14 cellular contexts compared by ENCODE assay signal in the genomic region with DNA sequence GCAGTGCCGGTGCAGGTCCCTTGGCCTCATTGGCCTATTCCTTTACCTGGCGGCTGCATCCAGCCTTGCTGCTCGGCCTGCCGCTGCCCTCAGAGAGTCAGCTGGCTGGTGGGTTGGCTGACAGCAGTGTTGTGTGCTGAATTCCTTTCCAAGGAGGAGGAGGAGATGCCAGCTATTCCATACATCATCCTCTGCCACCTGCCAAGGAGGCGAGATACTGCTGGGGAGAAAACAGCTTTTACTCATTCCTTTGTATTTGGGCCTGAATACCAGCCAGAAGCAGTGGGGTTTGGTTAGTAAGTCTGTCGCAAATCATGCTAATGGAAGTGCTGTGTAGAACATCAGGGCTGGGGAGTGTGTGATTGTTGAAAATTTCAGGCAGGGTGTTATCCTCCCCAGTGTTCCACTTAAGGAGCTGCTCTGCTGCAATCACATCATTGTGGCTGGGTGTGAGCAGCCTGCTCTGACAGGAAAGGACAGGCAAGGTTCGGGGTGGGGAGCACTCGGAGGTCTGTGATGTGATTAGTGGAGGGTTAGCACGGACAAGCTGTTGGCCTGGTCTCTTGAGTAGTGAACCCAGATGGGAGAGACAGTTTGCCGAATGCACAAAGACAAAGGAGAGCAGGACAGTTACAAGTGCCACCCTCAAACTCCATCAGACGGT.
DNase-seq lines count a peak whose midpoint lies in the region; ATAC-seq, FAIRE-seq and TF ChIP-seq lines count a peak whose summit lies in the region.
"Had no signal": no experiment of that assay in that cellular context is flagged by ENCODE, and none has a peak within 500 bp of the region (broad histone marks: within the 10 kb centered on the region; RNA-seq: fewer than 3 reads in every experiment).

No MANE protein-coding gene starts in this region.

- TF ChIP-seq POLR2A in H1 (IDR thresholded peaks at IDR 0.05; ENCODE audit: control extremely low read depth in 1 of 2, low read depth in 2 of 2, low read length in 2 of 2) = no peak

- H3K4ac ChIP-seq in H1 (replicated peaks; ENCODE audit: insufficient read length, low read depth, low read length) = peak overlapping the region; percentile 10

- H2BK5ac ChIP-seq in H1 (ENCODE audit: low read depth, low read length) = no peak overlapping the region; the same call in 1 of the 2 replicates

- no peak for TF ChIP-seq CTCF in AG10803 (conservative IDR thresholded peaks at IDR 0.05; ENCODE audit: low read length)
- no peak for TF ChIP-seq CTCF in PC-3 (conservative IDR thresholded peaks at IDR 0.05; ENCODE audit: low read depth, low read length)
- no peak for TF ChIP-seq CTCF in H1 (IDR thresholded peaks at IDR 0.05; ENCODE audit: control extremely low read depth in 1 of 3, insufficient read depth in 1 of 3, low read depth in 1 of 3, low read length in 3 of 3)

- H3K4me2 ChIP-seq in PC-3 (ENCODE audit: low read length) = peak overlapping the region; percentile 62; the same call in 1 of the 2 replicates
- H3K4me2 ChIP-seq in H1 (ENCODE audit: insufficient read depth in 1 of 2, low read depth in 2 of 2, low read length in 2 of 2) = no peak overlapping the region
- H3K4me2 ChIP-seq: KMS-11 had no signal

- H3K23me2 ChIP-seq in H1 (ENCODE audit: low read depth, low read length) = peaks cover 11% of the 10 kb centered on the region; the same call in 1 of the 2 replicates

- no peaks in the 10 kb centered on the region for H3K9me3 ChIP-seq in PC-3 (ENCODE audit: low read length)
- H3K9me3 ChIP-seq in H1 (ENCODE audit: insufficient read depth in 2 of 2, low read depth in 1 of 2, low read length in 1 of 2) = no peaks in the 10 kb centered on the region
- H3K9me3 ChIP-seq: transverse colon had no signal

- H3K27ac ChIP-seq in PC-3 (ENCODE audit: low read length) (peak overlapping the region; percentile 72; the same call in 1 of the 2 replicates), H1 (ENCODE audit: low read depth, low read length) (no peak overlapping the region)
- H3K27ac ChIP-seq: KMS-11, transverse colon had no signal

- peak overlapping the region; percentile 39; the same call in 1 of the 2 replicates for H2AK5ac ChIP-seq in H1 (ENCODE audit: low read depth, low read length)

- H3K56ac ChIP-seq in H1 (replicated peaks; ENCODE audit: insufficient read length, low read depth, low read length) = no peak overlapping the region

- peak overlapping the region; percentile 51; the same call in 1 of the 2 replicates for H2BK12ac ChIP-seq in H1 (ENCODE audit: low read depth, low read length)

- no peak overlapping the region for H3K14ac ChIP-seq in H1 (ENCODE audit: insufficient read length)

- H3K27me3 ChIP-seq in PC-3 (ENCODE audit: low read length) (no peaks in the 10 kb centered on the region), H1 (replicated peaks in 1 of 4; ENCODE audit: control insufficient read depth in 3 of 4, extremely low read depth in 1 of 4, insufficient read depth in 3 of 4, low read length in 3 of 4) (peaks cover 0 to 22% (median 14%) of the 10 kb centered on the region in 4 experiments; a peak in 5 of 7 replicates)

- no peak overlapping the region for H3K23ac ChIP-seq in H1 (ENCODE audit: insufficient read length)

- no peak for ATAC-seq in PC-3
- no peak for ATAC-seq in GM19035 (IDR thresholded peaks at IDR 0.05; ENCODE audit: unreplicated experiment)
- ATAC-seq in HG03039 (IDR thresholded peaks at IDR 0.05; ENCODE audit: unreplicated experiment) = no peak

- intact Hi-C loops in PC-3 (cut with micrococcal nuclease) = loop anchor here (5.0 kb wide), 1 partner anchor 54 kb away; no protein-coding TSS in a partner anchor

- no peak for TF ChIP-seq EP300 in H1 (IDR thresholded peaks at IDR 0.05; ENCODE audit: borderline replicate concordance in 1 of 2, low read depth in 2 of 2, low read length in 2 of 2)

- no peak overlapping the region for H4K8ac ChIP-seq in H1 (ENCODE audit: extremely low read depth, insufficient read depth, low read length)

- no peaks in the 10 kb centered on the region for H3F3A ChIP-seq in PC-3 (ENCODE audit: low read length, unreplicated experiment)

- H3K79me2 ChIP-seq in PC-3 (ENCODE audit: low read length) (no peaks in the 10 kb centered on the region), H1 (ENCODE audit: control insufficient read depth in 1 of 2, insufficient read depth in 2 of 2, low read length in 2 of 2) (no peaks in the 10 kb centered on the region)

- H2BK15ac ChIP-seq in H1 (ENCODE audit: low read length) = peak overlapping the region; percentile 37; the same call in 1 of the 2 replicates

- no peaks in the 10 kb centered on the region for H3K79me1 ChIP-seq in H1 (ENCODE audit: low read depth, low read length)

- DNase-seq in AG10803 (ENCODE audit: low read depth) (peak; percentile 76), PC-3 (no peak), H1 (ENCODE audit: low read depth in 1 of 2, low spot score in 2 of 2) (no peak), occipital lobe (lab: John Stamatoyannopoulos, UW) (peak; percentile 60), islet precursor cell (no peak), GM19239 (ENCODE audit: insufficient read length, low spot score) (no peak)
- DNase-seq: activated gamma-delta T cell treated with Interleukin-2 at 50 U/mL for 16 hours, Calu3, NCI-H1930, transverse colon had no signal

- H4K91ac ChIP-seq in H1 (replicated peaks; ENCODE audit: insufficient read length, low read length) = peak overlapping the region; percentile 49

- no peak overlapping the region for H3K9ac ChIP-seq in PC-3 (ENCODE audit: low read length)
- H3K9ac ChIP-seq in H1 (replicated peaks in 1 of 4; ENCODE audit: extremely low read depth in 1 of 4, low read depth in 3 of 4, low read length in 3 of 4) = no peak overlapping the region
- H3K9ac ChIP-seq: KMS-11 had no signal

- H2BK120ac ChIP-seq in H1 (replicated peaks; ENCODE audit: low read depth, low read length) = no peak overlapping the region

- H3K36me3 ChIP-seq in PC-3 (ENCODE audit: low read depth, low read length) = no peaks in the 10 kb centered on the region
- no peaks in the 10 kb centered on the region for H3K36me3 ChIP-seq in H1 (ENCODE audit: control insufficient read depth in 2 of 4, insufficient read depth in 4 of 4, low read length in 3 of 4)
- H3K36me3 ChIP-seq: transverse colon had no signal

- CTCF ChIA-PET in PC-3 (lab: Charles Lee) = interaction anchor here (0.7 kb wide), 1 partner anchor 104 kb away, joined by 5 read pairs; no protein-coding TSS in a partner anchor
- CTCF ChIA-PET in H1 (lab: Charles Lee; ENCODE audit: partially characterized antibody) = interaction anchor here (0.6 to 2.2 kb wide), 10 partner anchors 9 to 685 kb away, joined by 3 to 7 read pairs (median 3); no protein-coding TSS in a partner anchor

- WGBS in H1 (ENCODE audit: extremely low coverage in 1 of 2, insufficient coverage in 1 of 2, insufficient read length in 1 of 2, insufficient replicate concordance in 2 of 2, low coverage in 1 of 2, low lambda C conversion rate in 2 of 2, missing lambda C conversion rate in 1 of 2), 2 experiments = 81% methylated on average over 11 of the region's 11 CpGs; no CpG with 5 or more reads in 1 of the 2 experiments

- H4K20me1 ChIP-seq in PC-3 (ENCODE audit: low read length) = no peaks in the 10 kb centered on the region
- no peaks in the 10 kb centered on the region for H4K20me1 ChIP-seq in H1 (replicated peaks in 1 of 2; ENCODE audit: control insufficient read depth in 1 of 2, insufficient read depth in 2 of 2, low read length in 2 of 2)

- H2AFZ ChIP-seq in PC-3 (ENCODE audit: low read length) (no peak overlapping the region), H1 (ENCODE audit: low read length) (no peak overlapping the region)

- H3K9me2 ChIP-seq in PC-3 (replicated peaks; ENCODE audit: low read length) = no peaks in the 10 kb centered on the region

- no TSS peak for BruUV-seq in PC-3 (replicated peaks; lab: Mats Ljungman, UMichigan)

- H3K4me1 ChIP-seq in PC-3 (ENCODE audit: insufficient read depth, low read length) (peaks cover 32% of the 10 kb centered on the region), H1 (replicated peaks in 1 of 4; ENCODE audit: control insufficient read depth in 3 of 4, insufficient read depth in 4 of 4, low read length in 3 of 4) (peaks cover 3 to 17% (median 13%) of the 10 kb centered on the region in 4 experiments; a peak in 6 of 7 replicates)

- H3K4me3 ChIP-seq in AG10803 (ENCODE audit: low read length) = no peak overlapping the region
- H3K4me3 ChIP-seq in PC-3 (ENCODE audit: low read length) = no peak overlapping the region
- H3K4me3 ChIP-seq in H1 (ENCODE audit: extremely low read depth in 1 of 4, insufficient read depth in 2 of 4, low read depth in 3 of 4, low read length in 4 of 4) = no peak overlapping the region
- H3K4me3 ChIP-seq: lung, transverse colon had no signal

- H4K5ac ChIP-seq in H1 (ENCODE audit: insufficient read length, low read depth, low read length) = no peak overlapping the region

- no peak overlapping the region for H3K18ac ChIP-seq in H1 (ENCODE audit: extremely low read depth, low read length)

- no peak for TF ChIP-seq RAD21 in H1 (IDR thresholded peaks at IDR 0.05 in 1 of 2, conservative IDR thresholded peaks at IDR 0.05 in 1 of 2; ENCODE audit: low read depth in 2 of 2, low read length in 2 of 2)

- POLR2A ChIA-PET in PC-3 (lab: Charles Lee; ENCODE audit: unreplicated experiment) = interaction anchor here (0.5 kb wide), 1 partner anchor 16 kb away, joined by 6 read pairs; no protein-coding TSS in a partner anchor
- POLR2A ChIA-PET in H1 (lab: Charles Lee; ENCODE audit: partially characterized antibody) = interaction anchor here (0.7 to 1.2 kb wide), 2 partner anchors 9 to 22 kb away, joined by 3 read pairs; no protein-coding TSS in a partner anchor

- FAIRE-seq in H1 (lab: Jason Lieb, UNC) (no peak), GM19239 (lab: Jason Lieb, UNC) (no peak)

- no peak overlapping the region for H2BK20ac ChIP-seq in H1 (ENCODE audit: low read length)

TF ChIP-seq in H1, 55 proteins besides CTCF, POLR2A, EP300 and RAD21:
- TF ChIP-seq TEAD4 (IDR thresholded peaks at IDR 0.05; ENCODE audit: low read depth, low read length) = peak; percentile 20; the same call in 1 of the 2 replicates
- TF ChIP-seq, protein P1, sequence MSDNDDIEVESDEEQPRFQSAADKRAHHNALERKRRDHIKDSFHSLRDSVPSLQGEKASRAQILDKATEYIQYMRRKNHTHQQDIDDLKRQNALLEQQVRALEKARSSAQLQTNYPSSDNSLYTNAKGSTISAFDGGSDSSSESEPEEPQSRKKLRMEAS (IDR thresholded peaks at IDR 0.05) = no peak

Comparison
In these comparisons a context has a peak if more than half of its experiments do, and no peak if none do; other contexts are left out.
1. DNase-seq: peak in AG10803 (single experiment) and occipital lobe (single experiment); none in PC-3 (single experiment), H1 (0 of 2), islet precursor cell (single experiment) and GM19239 (single experiment).